32 cellular contexts compared by ENCODE assay signal in genomic region chr3:86880066-86880465, GRCh38.
"Had no signal": no experiment of that assay in that cellular context is flagged by ENCODE, and none has a peak within 500 bp of the region (broad histone marks: within the 10 kb centered on the region; RNA-seq: fewer than 3 reads in every experiment).

No MANE protein-coding gene starts in this region.

- H3K27ac ChIP-seq: adrenal gland, ascending aorta, body of pancreas, brain microvascular endothelial cell, breast epithelium, cardiac muscle cell had no signal

- H3K36me3 ChIP-seq: adrenal gland, ascending aorta, brain microvascular endothelial cell, breast epithelium, cardiac muscle cell had no signal

- ATAC-seq: activated naive CD4-positive, alpha-beta T cell treated with anti-CD3 and anti-CD28 coated beads, Interleukin-2, amount 50 U/mL, for 72 hours; activated naive CD8-positive, alpha-beta T cell treated with anti-CD3 and anti-CD28 coated beads, Interleukin-2, amount 50 U/mL, for 24 hours; activated T-cell treated with anti-CD3 and anti-CD28 coated beads, Interleukin-2, amount 50 U/mL, for 4 hours; activated T-cell treated with anti-CD3 and anti-CD28 coated beads, Interleukin-2, amount 50 U/mL, for 72 hours; activated T-helper 17 cell treated with anti-CD3 and anti-CD28 coated beads, Interleukin-2, amount 50 U/mL, for 72 hours; body of pancreas had no signal

- H3K4me1 ChIP-seq: adrenal gland, ascending aorta, breast epithelium had no signal

- H3K9me3 ChIP-seq: adrenal gland, ascending aorta, body of pancreas, breast epithelium had no signal

- H3K4me3 ChIP-seq: adrenal gland, ascending aorta, body of pancreas, breast epithelium, cardiac muscle cell had no signal

- DNase-seq: activated effector memory CD4-positive, alpha-beta T cell treated with anti-CD3 and anti-CD28 coated beads, Interleukin-2, amount 50 U/mL, for 16 hours; activated effector memory CD4-positive, alpha-beta T cell treated with Interleukin-2 at 50 U/mL for 16 hours; activated gamma-delta T cell; activated gamma-delta T cell treated with Interleukin-2 at 50 U/mL for 16 hours; activated naive CD4-positive, alpha-beta T cell; activated naive CD4-positive, alpha-beta T cell treated with anti-CD3 and anti-CD28 coated beads for 36 hours; activated naive CD4-positive, alpha-beta T cell treated with anti-CD3 and anti-CD28 coated beads, Interleukin-2, amount 10 ng/mL, durations not matched to agents 7 days and 5 days; activated naive CD4-positive, alpha-beta T cell treated with anti-CD3 and anti-CD28 coated beads, Interleukin-2, amount 50 U/mL, for 16 hours; activated naive CD4-positive, alpha-beta T cell treated with Interleukin-2 at 50 U/mL for 16 hours; activated naive CD8-positive, alpha-beta T cell treated with anti-CD3 and anti-CD28 coated beads for 36 hours; activated naive CD8-positive, alpha-beta T cell treated with anti-CD3 and anti-CD28 coated beads, Interleukin-2, amount 10 ng/mL, durations not matched to agents 7 days and 5 days; activated naive CD8-positive, alpha-beta T cell treated with anti-CD3 and anti-CD28 coated beads, Interleukin-2, amount 50 U/mL, for 24 hours; activated T-cell treated with anti-CD3 and anti-CD28 coated beads, Interleukin-2, amount 50 U/mL, for 1 hour; activated T-cell treated with anti-CD3 and anti-CD28 coated beads, Interleukin-2, amount 50 U/mL, for 24 hours; activated T-cell treated with anti-CD3 and anti-CD28 coated beads, Interleukin-2, amount 50 U/mL, for 4 hours; activated T-cell treated with anti-CD3 and anti-CD28 coated beads, Interleukin-2, amount 50 U/mL, for 48 hours; activated T-cell treated with anti-CD3 and anti-CD28 coated beads, Interleukin-2, amount 50 U/mL, for 72 hours; adrenal gland; amniotic stem cell; amygdala; anterior cingulate cortex; aorta; body of pancreas; brain microvascular endothelial cell; caudate nucleus; central memory CD4-positive, alpha-beta T cell; cerebellar nuclear complex had no signal

- H3K27me3 ChIP-seq: adrenal gland, ascending aorta, body of pancreas, brain microvascular endothelial cell, breast epithelium, cardiac muscle cell had no signal
